ENCODE assay signal across 9 cellular contexts in genomic region chr17:39617446-39618251, GRCh38. TPM values are rescaled to one million over a fixed set of nuclear protein-coding genes. Genes with fewer than 3 reads are reported as not detected.
A peak's percentile ranks its signal among the peaks of the same experiment; 100 is the strongest.
DNase-seq lines count a peak whose midpoint lies in the region; ATAC-seq and TF ChIP-seq lines count a peak whose summit lies in the region.
"Had no signal": no experiment of that assay in that cellular context is flagged by ENCODE, and none has a peak within 500 bp of the region (broad histone marks: within the 10 kb centered on the region; RNA-seq: fewer than 3 reads in every experiment).

No MANE protein-coding gene starts in this region.

- H3K36me3 Mint-ChIP-seq in activated naive CD8-positive, alpha-beta T cell treated with anti-CD3 and anti-CD28 coated beads, Interleukin-2, amount 50 U/mL, for 24 hours (ENCODE audit: low read depth) = no peaks in the 10 kb centered on the region

- intact Hi-C loops in sigmoid colon (cut with DNase I) = no loop called here

- DNase-seq in DMS153 treated with DMSO at 0.1 percent for 48 hours (lab: John Stamatoyannopoulos, UW; ENCODE audit: unreplicated experiment) = peak; percentile 82
- DNase-seq in M059J (ENCODE audit: low read depth) = peak; percentile 64
- DNase-seq in SW480 (ENCODE audit: low spot score) = peak; percentile 77
- DNase-seq in activated naive CD8-positive, alpha-beta T cell treated with anti-CD3 and anti-CD28 coated beads, Interleukin-2, amount 50 U/mL, for 24 hours = peak; percentile 60
- DNase-seq in right atrium auricular region (ENCODE audit: low spot score) = no peak
- DNase-seq in sigmoid colon = peak; percentile 85

- H3K4me3 ChIP-seq in right atrium auricular region (peak overlapping the region; percentile 36 to 59), sigmoid colon (peak overlapping the region; percentile 27 to 70 (median 58))

- peaks cover 30% of the 10 kb centered on the region for H3K27me3 Mint-ChIP-seq in activated naive CD8-positive, alpha-beta T cell treated with anti-CD3 and anti-CD28 coated beads, Interleukin-2, amount 50 U/mL, for 24 hours

- H3K36me3 ChIP-seq in right atrium auricular region (no peaks in the 10 kb centered on the region), sigmoid colon (no peaks in the 10 kb centered on the region)

- no peak for TF ChIP-seq POLR2A in sigmoid colon (IDR thresholded peaks at IDR 0.05)

- no peaks in the 10 kb centered on the region for H3K9me3 Mint-ChIP-seq in activated naive CD8-positive, alpha-beta T cell treated with anti-CD3 and anti-CD28 coated beads, Interleukin-2, amount 50 U/mL, for 24 hours

- H3K27ac ChIP-seq in right atrium auricular region (no peak overlapping the region), sigmoid colon (peak overlapping the region; percentile 60 to 77 (median 69))

- H3K27ac Mint-ChIP-seq in activated naive CD8-positive, alpha-beta T cell treated with anti-CD3 and anti-CD28 coated beads, Interleukin-2, amount 50 U/mL, for 24 hours = peak overlapping the region; percentile 5

- no peaks in the 10 kb centered on the region for H3K9me3 ChIP-seq in right atrium auricular region
- H3K9me3 ChIP-seq in sigmoid colon = no peaks in the 10 kb centered on the region

- TF ChIP-seq CTCF in right atrium auricular region (IDR thresholded peaks at IDR 0.05) (no peak), sigmoid colon (IDR thresholded peaks at IDR 0.05) (no peak)

- WGBS in sigmoid colon, 2 donors = 1% methylated on average over 79 of the region's 79 CpGs

- H3K27me3 ChIP-seq in right atrium auricular region (peaks cover 0 to 3% of the 10 kb centered on the region in 2 donors), sigmoid colon (peaks cover 0 to 25% (median 14%) of the 10 kb centered on the region in 3 donors)

- peaks cover 8% of the 10 kb centered on the region for H3K4me1 Mint-ChIP-seq in activated naive CD8-positive, alpha-beta T cell treated with anti-CD3 and anti-CD28 coated beads, Interleukin-2, amount 50 U/mL, for 24 hours

- H3K4me3 Mint-ChIP-seq in activated naive CD8-positive, alpha-beta T cell treated with anti-CD3 and anti-CD28 coated beads, Interleukin-2, amount 50 U/mL, for 24 hours = peak overlapping the region; percentile 64

- H3K4me1 ChIP-seq in right atrium auricular region = peaks cover 0 to 19% of the 10 kb centered on the region in 2 donors
- peaks cover 0 to 26% (median 21%) of the 10 kb centered on the region in 4 donors for H3K4me1 ChIP-seq in sigmoid colon

- TF ChIP-seq EP300 in sigmoid colon (IDR thresholded peaks at IDR 0.05) = no peak

- peak; percentile 22 for ATAC-seq in activated naive CD8-positive, alpha-beta T cell treated with anti-CD3 and anti-CD28 coated beads, Interleukin-2, amount 50 U/mL, for 24 hours
- ATAC-seq in GM18873 (IDR thresholded peaks at IDR 0.05; ENCODE audit: low FRiP score, unreplicated experiment) = no peak
- ATAC-seq in HG03108 (IDR thresholded peaks at IDR 0.05; ENCODE audit: unreplicated experiment) = no peak

RNA-seq across cellular contexts. Expression of gene PPP1R1B, which starts 9.1 kb away (rescaled TPM):
- not detected in 2 replicates for total RNA-seq in M059J (2014; rRNA removed; shearing (Covaris generic))
- 1 to 10 TPM in 1 of 2 donors, not detected in 1; 6.7 TPM for total RNA-seq in right atrium auricular region
- 10 to 100 TPM in 1 of 4 donors, 1 to 10 TPM in 3; 4.2 to 12.1 (median 7.2) TPM for total RNA-seq in sigmoid colon
- 100 to 1,000 TPM; 255 to 280 (median 273) TPM for polyA plus RNA-seq in sigmoid colon
- total RNA-seq: activated CD8-positive, alpha-beta memory T cell treated with anti-CD3 and anti-CD28 coated beads for 36 hours had no signal

RNA-seq across cellular contexts. Expression of gene NEUROD2, which starts 9.9 kb away (rescaled TPM):
- total RNA-seq in M059J (2014; rRNA removed; shearing (Covaris generic)) = not detected in 2 replicates
- total RNA-seq in right atrium auricular region (not detected), sigmoid colon (under 1 TPM in 1 of 4 donors, not detected in 3; 0.33 TPM)
- polyA plus RNA-seq in sigmoid colon = 1 to 10 TPM in 1 of 3 donors, under 1 TPM in 1, not detected in 1; 0.23 to 1.2 TPM
- total RNA-seq: activated CD8-positive, alpha-beta memory T cell treated with anti-CD3 and anti-CD28 coated beads for 36 hours had no signal

RNA-seq across cellular contexts. Expression of gene STARD3, which starts 19.3 kb away (rescaled TPM):
- 20.8 and 33.1 TPM in 2 replicates for total RNA-seq in M059J (2014; rRNA removed; shearing (Covaris generic))
- 10 to 100 TPM; 18.5 to 22.2 TPM for total RNA-seq in right atrium auricular region
- total RNA-seq in sigmoid colon = 10 to 100 TPM; 35.3 to 44.1 (median 37.6) TPM
- 10 to 100 TPM; 21.0 to 59.2 (median 25.0) TPM for polyA plus RNA-seq in sigmoid colon

RNA-seq across cellular contexts. Expression of gene TCAP, which starts 47.5 kb away (rescaled TPM):
- 0.05 TPM in 1 of 2 replicates, not detected in the other for total RNA-seq in M059J (2014; rRNA removed; shearing (Covaris generic))
- total RNA-seq in right atrium auricular region (1,000 to 10,000 TPM; 3,380 to 5,284 TPM), sigmoid colon (under 1 TPM in 3 of 4 donors, not detected in 1; 0.49 to 0.71 (median 0.68) TPM)
- 1 to 10 TPM; 1.4 to 3.5 (median 3.0) TPM for polyA plus RNA-seq in sigmoid colon

RNA-seq across cellular contexts. Expression of gene PNMT, which starts 50.6 kb away (rescaled TPM):
- total RNA-seq in M059J (2014; rRNA removed; shearing (Covaris generic)) = not detected in 2 replicates
- 10 to 100 TPM; 14.9 to 26.2 TPM for total RNA-seq in right atrium auricular region
- total RNA-seq in sigmoid colon = 1 to 10 TPM; 2.8 to 5.4 (median 5.1) TPM
- 1 to 10 TPM; 1.2 to 2.4 (median 1.8) TPM for polyA plus RNA-seq in sigmoid colon

Comparison
In these comparisons a context has a peak if more than half of its experiments do, and no peak if none do; other contexts are left out.
1. H3K27ac ChIP-seq: peak in sigmoid colon (4 of 4); none in right atrium auricular region (0 of 2).